33 cellular contexts compared by ENCODE assay signal in genomic region chr3:133862161-133862560, GRCh38.
"Had no signal": no experiment of that assay in that cellular context is flagged by ENCODE, and none has a peak within 500 bp of the region (broad histone marks: within the 10 kb centered on the region; RNA-seq: fewer than 3 reads in every experiment).

No MANE protein-coding gene starts in this region.

- ATAC-seq: activated CD8-positive, alpha-beta memory T cell treated with anti-CD3 and anti-CD28 coated beads, Interleukin-2, amount 10 ng/mL, durations not matched to agents 7 days and 5 days; activated naive CD8-positive, alpha-beta T cell treated with anti-CD3 and anti-CD28 coated beads, Interleukin-2, amount 50 U/mL, for 24 hours; PC-3 had no signal

- H3K36me3 ChIP-seq: ascending aorta, cardiac muscle cell, Peyer's patch, SJSA1, WERI-Rb-1 had no signal

- H3K27me3 ChIP-seq: ascending aorta, cardiac muscle cell, Peyer's patch, SJSA1 had no signal

- H3K4me1 ChIP-seq: ascending aorta, Peyer's patch, SJSA1 had no signal

- H3K4me3 ChIP-seq: ascending aorta, cardiac muscle cell, Peyer's patch, SJSA1 had no signal

- DNase-seq: activated CD4-positive, alpha-beta memory T cell treated with anti-CD3 and anti-CD28 coated beads, Interleukin-2, amount 10 ng/mL, durations not matched to agents 7 days and 5 days; activated CD4-positive, alpha-beta T cell treated with anti-CD3 and anti-CD28 coated beads for 1 hour; activated CD4-positive, alpha-beta T cell treated with anti-CD3 and anti-CD28 coated beads for 48 hours; activated CD4-positive, CD25-positive, alpha-beta regulatory T cell; activated CD8-positive, alpha-beta memory T cell treated with anti-CD3 and anti-CD28 coated beads for 24 hours; activated CD8-positive, alpha-beta memory T cell treated with anti-CD3 and anti-CD28 coated beads, Interleukin-2, amount 10 ng/mL, durations not matched to agents 7 days and 5 days; activated CD8-positive, alpha-beta memory T cell treated with anti-CD3 and anti-CD28 coated beads, Interleukin-2, amount 50 U/mL, for 48 hours; activated effector memory CD4-positive, alpha-beta T cell treated with Interleukin-2 at 50 U/mL for 16 hours; activated naive CD4-positive, alpha-beta T cell treated with anti-CD3 and anti-CD28 coated beads, Interleukin-2, amount 10 ng/mL, durations not matched to agents 7 days and 5 days; activated naive CD8-positive, alpha-beta T cell treated with anti-CD3 and anti-CD28 coated beads, Interleukin-2, amount 50 U/mL, for 24 hours; activated T-cell treated with anti-CD3 and anti-CD28 coated beads, Interleukin-2, amount 50 U/mL, for 48 hours; Kasumi-1; KG1; MM.1S; MV-4-11; NCI-H1105; NCI-H1436; NCI-H1694; NCI-H2081 treated with DMSO at 0.1 percent for 48 hours; NCI-H345; NCI-H510A; NCI-H748 treated with DMSO at 0.1 percent for 48 hours; NK-92 treated with Interleukin-12 subunit alpha and Interleukin-12 subunit beta, amount 100 ng/mL, for 24 hours; PC-3; RPMI8226; SHP77 treated with DMSO at 0.1 percent for 48 hours; SK-N-SH; T-helper 9 cell; WERI-Rb-1 had no signal

- H3K9me3 ChIP-seq: ascending aorta, Peyer's patch, SJSA1, SK-N-SH had no signal

- H3K27ac ChIP-seq: ascending aorta, cardiac muscle cell, Peyer's patch, SJSA1, WERI-Rb-1 had no signal

- H3K9ac ChIP-seq: SK-N-SH had no signal
